ENCODE assay signal across 36 cellular contexts in the genomic region with DNA sequence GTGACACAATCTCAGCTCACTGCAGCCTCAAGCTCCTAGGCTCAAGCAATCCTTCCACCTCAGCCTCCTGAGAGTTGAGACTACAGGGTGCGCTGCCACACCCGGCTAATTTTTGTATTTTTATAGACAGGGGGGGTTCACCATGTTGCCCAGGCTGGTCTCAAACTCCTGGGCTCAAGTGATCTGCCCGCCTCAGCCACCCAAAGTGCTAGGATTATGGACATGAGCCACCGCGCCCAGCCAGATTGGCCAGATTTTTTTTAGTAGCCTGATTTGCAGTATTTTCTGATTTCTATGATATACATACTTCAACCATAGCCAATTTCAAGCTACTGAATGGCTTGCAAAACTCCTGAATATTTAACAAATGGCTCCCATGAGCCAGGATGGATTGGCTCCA.
"Had no signal": no experiment of that assay in that cellular context is flagged by ENCODE, and none has a peak within 500 bp of the region (broad histone marks: within the 10 kb centered on the region; RNA-seq: fewer than 3 reads in every experiment).

No MANE protein-coding gene starts in this region.

- DNase-seq: activated B cell treated with CpG ODN at 0.5 μM for 24 hours; activated CD4-positive, alpha-beta T cell treated with anti-CD3 and anti-CD28 coated beads for 4 hours; activated CD4-positive, alpha-beta T cell treated with anti-CD3 and anti-CD28 coated beads, Interleukin-2, amount 10 ng/mL, durations not matched to agents 24 days and 14 days; activated CD4-positive, alpha-beta T cell treated with anti-CD3 and anti-CD28 coated beads, Interleukin-2, amount 50 U/mL, for 1 hour; activated CD4-positive, alpha-beta T cell treated with anti-CD3 and anti-CD28 coated beads, Interleukin-2, amount 50 U/mL, for 4 hours; activated CD4-positive, CD25-positive, alpha-beta regulatory T cell treated with anti-CD3 and anti-CD28 coated beads, Interleukin-2, amount 50 U/mL, for 72 hours; activated CD8-positive, alpha-beta memory T cell treated with anti-CD3 and anti-CD28 coated beads, Interleukin-2, amount 50 U/mL, for 4 hours; activated CD8-positive, alpha-beta T cell treated with anti-CD3 and anti-CD28 coated beads for 36 hours; activated effector memory CD4-positive, alpha-beta T cell treated with anti-CD3 and anti-CD28 coated beads, Interleukin-2, amount 50 U/mL, for 16 hours; activated gamma-delta T cell treated with Interleukin-2 at 50 U/mL for 16 hours; activated naive CD4-positive, alpha-beta T cell; activated naive CD4-positive, alpha-beta T cell treated with anti-CD3 and anti-CD28 coated beads for 36 hours; activated naive CD4-positive, alpha-beta T cell treated with anti-CD3 and anti-CD28 coated beads, Interleukin-2, amount 50 U/mL, for 16 hours; activated naive CD8-positive, alpha-beta T cell treated with anti-CD3 and anti-CD28 coated beads for 36 hours; activated T-cell treated with anti-CD3 and anti-CD28 coated beads for 4 hours; activated T-cell treated with anti-CD3 and anti-CD28 coated beads, Interleukin-2, amount 50 U/mL, for 1 hour; activated T-cell treated with anti-CD3 and anti-CD28 coated beads, Interleukin-2, amount 50 U/mL, for 4 hours; activated T-cell treated with anti-CD3 and anti-CD28 coated beads, Interleukin-2, amount 50 U/mL, for 72 hours; amniotic stem cell; aorta; body of pancreas; brain microvascular endothelial cell; caudate nucleus; SW 1271; T-helper 1 cell; T-helper 2 cell; T-helper 9 cell had no signal

- H3K27ac Mint-ChIP-seq: activated B cell treated with CpG ODN at 0.5 μM for 24 hours; activated CD4-positive, alpha-beta T cell treated with anti-CD3 and anti-CD28 coated beads, Interleukin-2, amount 10 ng/mL, durations not matched to agents 24 days and 14 days; activated CD8-positive, alpha-beta T cell treated with anti-CD3 and anti-CD28 coated beads for 36 hours; activated naive CD4-positive, alpha-beta T cell treated with anti-CD3 and anti-CD28 coated beads for 36 hours; activated naive CD4-positive, alpha-beta T cell treated with anti-CD3 and anti-CD28 coated beads, Interleukin-2, amount 50 U/mL, for 72 hours; activated naive CD8-positive, alpha-beta T cell treated with anti-CD3 and anti-CD28 coated beads for 36 hours; activated T-cell treated with anti-CD3 and anti-CD28 coated beads, Interleukin-2, amount 50 U/mL, for 72 hours; activated T-helper 1 cell treated with anti-CD3 and anti-CD28 coated beads, Interleukin-12 subunit alpha, Interleukin-12 subunit beta, Interleukin-2, Interleukin-4 antibody, amounts not matched to agents 30 ng/mL and 10 ng/mL and 1 ng/mL, durations not matched to agents 14 hours and 24 hours and 36 hours; activated T-helper 17 cell treated with anti-CD3 and anti-CD28 coated beads, Interleukin-2, amount 50 U/mL, for 72 hours; T-helper 1 cell treated with Interleukin-12 subunit alpha and Interleukin-12 subunit beta and Interleukin-4 antibody, amounts not matched to agents 30 μg/mL and 1 μg/mL, for 36 hours; T-helper 2 cell treated with Interferon-gamma antibody and Interleukin-4, amounts not matched to agents 5 μg/mL and 100 μg/mL, for 36 hours had no signal

- H3K9me3 ChIP-seq: adrenal gland, body of pancreas, breast epithelium had no signal

- H3K4me1 ChIP-seq: adrenal gland, body of pancreas, breast epithelium had no signal

- H3K27me3 ChIP-seq: body of pancreas, brain microvascular endothelial cell, breast epithelium had no signal

- H3K4me3 Mint-ChIP-seq: activated B cell treated with CpG ODN at 0.5 μM for 24 hours; activated CD4-positive, alpha-beta T cell treated with anti-CD3 and anti-CD28 coated beads, Interleukin-2, amount 10 ng/mL, durations not matched to agents 24 days and 14 days; activated CD8-positive, alpha-beta T cell treated with anti-CD3 and anti-CD28 coated beads for 36 hours; activated naive CD4-positive, alpha-beta T cell treated with anti-CD3 and anti-CD28 coated beads for 36 hours; activated naive CD8-positive, alpha-beta T cell treated with anti-CD3 and anti-CD28 coated beads for 36 hours; activated T-cell treated with anti-CD3 and anti-CD28 coated beads, Interleukin-2, amount 50 U/mL, for 4 hours; activated T-cell treated with anti-CD3 and anti-CD28 coated beads, Interleukin-2, amount 50 U/mL, for 72 hours; activated T-helper 1 cell treated with anti-CD3 and anti-CD28 coated beads, Interleukin-12 subunit alpha, Interleukin-12 subunit beta, Interleukin-2, Interleukin-4 antibody, amounts not matched to agents 30 ng/mL and 10 ng/mL and 1 ng/mL, durations not matched to agents 14 hours and 24 hours and 36 hours; activated T-helper 17 cell treated with anti-CD3 and anti-CD28 coated beads, Interleukin-2, amount 50 U/mL, for 72 hours; central memory CD8-positive, alpha-beta T cell; T-helper 1 cell treated with Interleukin-12 subunit alpha and Interleukin-12 subunit beta and Interleukin-4 antibody, amounts not matched to agents 30 μg/mL and 1 μg/mL, for 36 hours; T-helper 2 cell treated with Interferon-gamma antibody and Interleukin-4, amounts not matched to agents 5 μg/mL and 100 μg/mL, for 36 hours had no signal

- H3K4me1 Mint-ChIP-seq: activated B cell treated with CpG ODN at 0.5 μM for 24 hours; activated CD4-positive, alpha-beta T cell treated with anti-CD3 and anti-CD28 coated beads, Interleukin-2, amount 10 ng/mL, durations not matched to agents 24 days and 14 days; activated naive CD8-positive, alpha-beta T cell treated with anti-CD3 and anti-CD28 coated beads for 36 hours; activated T-helper 17 cell treated with anti-CD3 and anti-CD28 coated beads, Interleukin-2, amount 50 U/mL, for 72 hours; central memory CD8-positive, alpha-beta T cell had no signal

- H3K36me3 Mint-ChIP-seq: activated naive CD4-positive, alpha-beta T cell treated with anti-CD3 and anti-CD28 coated beads, Interleukin-2, amount 50 U/mL, for 72 hours; activated naive CD8-positive, alpha-beta T cell treated with anti-CD3 and anti-CD28 coated beads for 36 hours had no signal

- ATAC-seq: activated CD8-positive, alpha-beta T cell treated with anti-CD3 and anti-CD28 coated beads for 36 hours; activated naive CD4-positive, alpha-beta T cell treated with anti-CD3 and anti-CD28 coated beads, Interleukin-2, amount 50 U/mL, for 72 hours; activated T-cell treated with anti-CD3 and anti-CD28 coated beads, Interleukin-2, amount 50 U/mL, for 4 hours; activated T-cell treated with anti-CD3 and anti-CD28 coated beads, Interleukin-2, amount 50 U/mL, for 72 hours; activated T-helper 17 cell treated with anti-CD3 and anti-CD28 coated beads, Interleukin-2, amount 50 U/mL, for 72 hours; body of pancreas had no signal

- H3K4me3 ChIP-seq: adrenal gland, body of pancreas, breast epithelium had no signal

- H3K27ac ChIP-seq: adrenal gland, body of pancreas, brain microvascular endothelial cell, breast epithelium, VCaP had no signal

- H3K36me3 ChIP-seq: adrenal gland, brain microvascular endothelial cell, breast epithelium had no signal

- H3K9me3 Mint-ChIP-seq: activated CD4-positive, alpha-beta T cell treated with anti-CD3 and anti-CD28 coated beads, Interleukin-2, amount 10 ng/mL, durations not matched to agents 24 days and 14 days; activated CD8-positive, alpha-beta T cell treated with anti-CD3 and anti-CD28 coated beads for 36 hours; activated naive CD4-positive, alpha-beta T cell treated with anti-CD3 and anti-CD28 coated beads, Interleukin-2, amount 50 U/mL, for 72 hours; activated T-cell treated with anti-CD3 and anti-CD28 coated beads, Interleukin-2, amount 50 U/mL, for 72 hours; activated T-helper 1 cell treated with anti-CD3 and anti-CD28 coated beads, Interleukin-12 subunit alpha, Interleukin-12 subunit beta, Interleukin-2, Interleukin-4 antibody, amounts not matched to agents 30 ng/mL and 10 ng/mL and 1 ng/mL, durations not matched to agents 14 hours and 24 hours and 36 hours; activated T-helper 17 cell treated with anti-CD3 and anti-CD28 coated beads, Interleukin-2, amount 50 U/mL, for 72 hours; central memory CD8-positive, alpha-beta T cell; T-helper 1 cell treated with Interleukin-12 subunit alpha and Interleukin-12 subunit beta and Interleukin-4 antibody, amounts not matched to agents 30 μg/mL and 1 μg/mL, for 36 hours; T-helper 2 cell treated with Interferon-gamma antibody and Interleukin-4, amounts not matched to agents 5 μg/mL and 100 μg/mL, for 36 hours had no signal
